Comparison of ENCODE assay signal across 8 cellular contexts in genomic region chr7:139358541-139359365, GRCh38.
DNase-seq lines count a peak whose midpoint lies in the region; ATAC-seq and TF ChIP-seq lines count a peak whose summit lies in the region.

No MANE protein-coding gene starts in this region.

- no peaks in the 10 kb centered on the region for H3K9me3 ChIP-seq in iPS-18a (ENCODE audit: control insufficient read depth, low read depth, low read length)

- POLR2A ChIA-PET in AG04449 (lab: Yijun Ruan, JAX), result interaction anchor here (0.8 to 1.0 kb wide), 2 partner anchors 12 to 15 kb away, joined by 4 read pairs; no protein-coding TSS in a partner anchor

- ATAC-seq in GM18870 (IDR thresholded peaks at IDR 0.05; ENCODE audit: unreplicated experiment) (peak; percentile 5), HG03342 (IDR thresholded peaks at IDR 0.05; ENCODE audit: unreplicated experiment) (peak; percentile 14)

- no peaks in the 10 kb centered on the region for H3K27me3 ChIP-seq in iPS-18a (ENCODE audit: control insufficient read depth, insufficient read depth, low read length)

- peaks cover 22% of the 10 kb centered on the region for H3K4me1 ChIP-seq in iPS-18a (ENCODE audit: control insufficient read depth, low read depth, low read length)

- H3K27ac ChIP-seq in angular gyrus (ENCODE audit: low read depth, low read length) (peak overlapping the region; percentile 84), iPS-18a (ENCODE audit: low read length) (peak overlapping the region; percentile 86)

- peak overlapping the region; percentile 97 for H3K9ac ChIP-seq in iPS-18a (ENCODE audit: low read length)

- CTCF ChIA-PET in AG04449 (lab: Yijun Ruan, JAX), result no interaction called here

- no peak for DNase-seq in AG04449 (ENCODE audit: low read depth, low spot score)
- peak; percentile 56 for DNase-seq in SIG-M5 treated with dmso at 0.1 percent for 504 hours (lab: John Stamatoyannopoulos, UW; ENCODE audit: unreplicated experiment)
- DNase-seq in stimulated activated CD4-positive, alpha-beta T cell treated with anti-CD3 and anti-CD28 coated beads, Interleukin-12 subunit alpha, Interleukin-12 subunit beta, amount 100 ng/mL, for 4 hours, result peak; percentile 31
- DNase-seq in medulla oblongata (ENCODE audit: extremely low spot score), result no peak

- no peaks in the 10 kb centered on the region for H3K36me3 ChIP-seq in iPS-18a (ENCODE audit: control insufficient read depth, low read depth, low read length)

- H3K4me3 ChIP-seq in AG04449 (ENCODE audit: low read depth, low read length) (peak overlapping the region; percentile 100), iPS-18a (ENCODE audit: low read length) (peak overlapping the region; percentile 94)

- TF ChIP-seq CTCF in AG04449 (IDR thresholded peaks at IDR 0.05; ENCODE audit: insufficient read depth, low read length, missing control alignments), result no peak

Comparison
In these comparisons a context has a peak if more than half of its experiments do, and no peak if none do; other contexts are left out.
1. DNase-seq: peak in SIG-M5 treated with dmso at 0.1 percent for 504 hours (single experiment) and stimulated activated CD4-positive, alpha-beta T cell treated with anti-CD3 and anti-CD28 coated beads, Interleukin-12 subunit alpha, Interleukin-12 subunit beta, amount 100 ng/mL, for 4 hours (single experiment); none in AG04449 (single experiment) and medulla oblongata (single experiment).